ENCODE assay signal across 1 cellular context in the genomic region with DNA sequence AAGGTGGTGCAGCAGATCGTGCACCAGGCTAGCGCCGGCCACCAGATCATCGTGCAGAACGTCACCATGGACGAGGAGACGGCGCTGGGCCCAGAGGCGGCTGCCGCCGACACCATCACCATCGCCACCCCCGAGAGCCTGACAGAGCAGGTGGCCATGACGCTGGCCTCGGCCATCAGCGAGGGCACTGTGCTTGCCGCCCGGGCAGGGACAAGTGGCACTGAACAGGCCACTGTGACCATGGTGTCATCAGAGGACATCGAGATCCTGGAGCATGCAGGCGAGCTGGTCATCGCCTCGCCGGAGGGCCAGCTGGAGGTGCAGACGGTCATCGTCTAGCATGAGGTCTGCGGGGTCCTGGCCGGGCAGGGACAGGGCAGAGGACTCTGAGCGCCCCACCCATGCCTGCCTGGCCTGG.
TF ChIP-seq lines count a peak whose summit lies in the region.

No MANE protein-coding gene starts in this region.

TF ChIP-seq in GM12878, 131 proteins besides CTCF, POLR2A, EP300 and RAD21:
- TF ChIP-seq TBL1XR1 (IDR thresholded peaks at IDR 0.05; ENCODE audit: low read depth, low read length) (no peak), SMARCA5 (IDR thresholded peaks at IDR 0.05) (no peak), MEF2B (IDR thresholded peaks at IDR 0.05; ENCODE audit: partially characterized antibody, poor library complexity, severe bottlenecking) (no peak)
- TF ChIP-seq, protein P1, sequence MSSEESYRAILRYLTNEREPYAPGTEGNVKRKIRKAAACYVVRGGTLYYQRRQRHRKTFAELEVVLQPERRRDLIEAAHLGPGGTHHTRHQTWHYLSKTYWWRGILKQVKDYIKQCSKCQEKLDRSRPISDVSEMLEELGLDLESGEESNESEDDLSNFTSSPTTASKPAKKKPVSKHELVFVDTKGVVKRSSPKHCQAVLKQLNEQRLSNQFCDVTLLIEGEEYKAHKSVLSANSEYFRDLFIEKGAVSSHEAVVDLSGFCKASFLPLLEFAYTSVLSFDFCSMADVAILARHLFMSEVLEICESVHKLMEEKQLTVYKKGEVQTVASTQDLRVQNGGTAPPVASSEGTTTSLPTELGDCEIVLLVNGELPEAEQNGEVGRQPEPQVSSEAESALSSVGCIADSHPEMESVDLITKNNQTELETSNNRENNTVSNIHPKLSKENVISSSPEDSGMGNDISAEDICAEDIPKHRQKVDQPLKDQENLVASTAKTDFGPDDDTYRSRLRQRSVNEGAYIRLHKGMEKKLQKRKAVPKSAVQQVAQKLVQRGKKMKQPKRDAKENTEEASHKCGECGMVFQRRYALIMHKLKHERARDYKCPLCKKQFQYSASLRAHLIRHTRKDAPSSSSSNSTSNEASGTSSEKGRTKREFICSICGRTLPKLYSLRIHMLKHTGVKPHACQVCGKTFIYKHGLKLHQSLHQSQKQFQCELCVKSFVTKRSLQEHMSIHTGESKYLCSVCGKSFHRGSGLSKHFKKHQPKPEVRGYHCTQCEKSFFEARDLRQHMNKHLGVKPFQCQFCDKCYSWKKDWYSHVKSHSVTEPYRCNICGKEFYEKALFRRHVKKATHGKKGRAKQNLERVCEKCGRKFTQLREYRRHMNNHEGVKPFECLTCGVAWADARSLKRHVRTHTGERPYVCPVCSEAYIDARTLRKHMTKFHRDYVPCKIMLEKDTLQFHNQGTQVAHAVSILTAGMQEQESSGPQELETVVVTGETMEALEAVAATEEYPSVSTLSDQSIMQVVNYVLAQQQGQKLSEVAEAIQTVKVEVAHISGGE (CRISPR knock-in tag; IDR thresholded peaks at IDR 0.05), result no peak
